In the genomic region with DNA sequence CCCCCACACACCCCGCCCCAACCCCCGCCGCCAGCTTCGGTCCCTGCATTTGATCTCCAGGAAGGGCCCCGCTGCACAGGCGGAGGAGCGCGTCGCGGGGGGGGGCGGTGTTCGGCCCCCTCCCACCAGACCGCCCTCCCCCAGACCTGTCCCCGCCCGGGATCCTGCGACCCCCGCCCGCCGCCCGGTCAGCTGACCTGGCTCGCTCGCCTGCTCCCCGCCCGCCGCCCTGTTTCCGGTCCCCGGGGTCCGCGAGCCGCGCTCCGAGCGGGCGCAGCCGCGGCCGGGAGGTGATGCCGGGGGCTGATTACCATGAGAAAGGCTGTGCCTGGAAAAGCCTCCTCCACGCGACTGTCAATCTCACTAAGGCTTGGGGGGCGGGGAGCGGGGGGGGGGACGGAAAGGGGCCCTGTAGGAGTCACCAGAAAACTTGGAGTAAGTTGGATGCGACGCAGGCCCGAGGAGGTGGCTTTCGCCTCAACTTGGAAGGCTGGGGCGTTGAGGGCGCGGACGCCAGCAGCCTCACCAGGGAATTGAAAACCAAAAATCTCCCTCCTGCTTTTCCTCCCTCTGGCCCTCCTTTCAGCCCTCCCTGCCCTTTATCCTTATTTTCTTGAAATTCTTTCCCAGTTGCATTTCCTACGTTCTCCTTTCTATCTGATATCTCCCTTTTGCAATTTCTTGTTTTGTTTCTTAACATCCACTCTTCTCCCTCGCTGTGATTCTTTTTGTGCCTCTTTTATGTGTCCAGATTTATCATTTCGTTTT, we compare ENCODE assay signal across 8 cellular contexts. TPM values are rescaled to one million over a fixed set of nuclear protein-coding genes. Genes with fewer than 3 reads are reported as not detected.
DNase-seq lines count a peak whose midpoint lies in the region; ATAC-seq lines count a peak whose summit lies in the region.

No MANE protein-coding gene starts in this region.

- no peaks in the 10 kb centered on the region for H3K36me3 Mint-ChIP-seq in activated CD8-positive, alpha-beta T cell treated with anti-CD3 and anti-CD28 coated beads, Interleukin-2, amount 10 ng/mL, durations not matched to agents 7 days and 5 days (ENCODE audit: low read depth)

- H3K4me1 ChIP-seq in HUES6 (ENCODE audit: control insufficient read depth, insufficient read depth, low read length): peaks cover 28% of the 10 kb centered on the region

- peak; percentile 61 for DNase-seq in AG20443 (ENCODE audit: low spot score)
- DNase-seq in activated CD8-positive, alpha-beta T cell treated with anti-CD3 and anti-CD28 coated beads, Interleukin-2, amount 10 ng/mL, durations not matched to agents 7 days and 5 days: peak; percentile 35
- peak; percentile 70 for DNase-seq in globus pallidus (ENCODE audit: low spot score)
- DNase-seq in nucleus accumbens (lab: John Stamatoyannopoulos, UW): peak in 36 of 56 donors; percentile 29 to 83 (median 62)

- H3K27me3 ChIP-seq in HUES6 (ENCODE audit: control insufficient read depth, insufficient read depth, low read length): peaks cover 37% of the 10 kb centered on the region

- H3K9ac ChIP-seq in HUES6 (ENCODE audit: low read length): peak overlapping the region; percentile 77

- POLR2A ChIA-PET in activated CD8-positive, alpha-beta T cell treated with anti-CD3 and anti-CD28 coated beads, Interleukin-2, amount 10 ng/mL, durations not matched to agents 7 days and 5 days (lab: Charles Lee): interaction anchor here (0.7 kb wide), 2 partner anchors 25 to 204 kb away, joined by 3 to 5 read pairs; no protein-coding TSS in a partner anchor

- H3K4me1 Mint-ChIP-seq in activated CD8-positive, alpha-beta T cell treated with anti-CD3 and anti-CD28 coated beads, Interleukin-2, amount 10 ng/mL, durations not matched to agents 7 days and 5 days (ENCODE audit: low read depth): peaks cover 22% of the 10 kb centered on the region

- no peaks in the 10 kb centered on the region for H3K9me3 ChIP-seq in HUES6 (ENCODE audit: control insufficient read depth, insufficient read depth, low read depth, low read length)

- H3K27me3 Mint-ChIP-seq in activated CD8-positive, alpha-beta T cell treated with anti-CD3 and anti-CD28 coated beads, Interleukin-2, amount 10 ng/mL, durations not matched to agents 7 days and 5 days (ENCODE audit: low read depth): peaks cover 53% of the 10 kb centered on the region

- ATAC-seq in activated CD8-positive, alpha-beta T cell treated with anti-CD3 and anti-CD28 coated beads, Interleukin-2, amount 10 ng/mL, durations not matched to agents 7 days and 5 days: peak; percentile 59
- ATAC-seq in GM19324 (IDR thresholded peaks at IDR 0.05; ENCODE audit: low FRiP score, unreplicated experiment): no peak
- ATAC-seq in GM21447 (IDR thresholded peaks at IDR 0.05; ENCODE audit: unreplicated experiment): no peak
- ATAC-seq in HG03469 (IDR thresholded peaks at IDR 0.05; ENCODE audit: unreplicated experiment): no peak

- H3K9me3 Mint-ChIP-seq in activated CD8-positive, alpha-beta T cell treated with anti-CD3 and anti-CD28 coated beads, Interleukin-2, amount 10 ng/mL, durations not matched to agents 7 days and 5 days (ENCODE audit: insufficient read depth): no peaks in the 10 kb centered on the region

- no peak overlapping the region for H3K27ac Mint-ChIP-seq in activated CD8-positive, alpha-beta T cell treated with anti-CD3 and anti-CD28 coated beads, Interleukin-2, amount 10 ng/mL, durations not matched to agents 7 days and 5 days

- H3K4me3 ChIP-seq in HUES6 (ENCODE audit: low read depth, low read length): peak overlapping the region; percentile 61

- CTCF ChIA-PET in activated CD8-positive, alpha-beta T cell treated with anti-CD3 and anti-CD28 coated beads, Interleukin-2, amount 10 ng/mL, durations not matched to agents 7 days and 5 days (lab: Charles Lee): interaction anchor here (0.9 kb wide), 1 partner anchor 13 kb away, joined by 3 read pairs; no protein-coding TSS in a partner anchor

- H3K36me3 ChIP-seq in HUES6 (ENCODE audit: control insufficient read depth, insufficient read depth, low read length): no peaks in the 10 kb centered on the region

- peak overlapping the region; percentile 35; the same call in 1 of the 2 replicates for H3K27ac ChIP-seq in HUES6 (ENCODE audit: low read depth, low read length)

- H3K4me3 Mint-ChIP-seq in activated CD8-positive, alpha-beta T cell treated with anti-CD3 and anti-CD28 coated beads, Interleukin-2, amount 10 ng/mL, durations not matched to agents 7 days and 5 days: peak overlapping the region; percentile 78

RNA-seq across cellular contexts. Expression of gene ZEB2, which starts 4.5 kb away (rescaled TPM):
- total RNA-seq in activated CD8-positive, alpha-beta T cell treated with anti-CD3 and anti-CD28 coated beads, Interleukin-2, amount 10 ng/mL, durations not matched to agents 7 days and 5 days: 1 to 10 TPM; 4.0 to 5.7 TPM
